Comparison of ENCODE assay signal across 1 cellular context in genomic region chr1:84620720-84621313, GRCh38.
A peak's percentile ranks its signal among the peaks of the same experiment; 100 is the strongest.
TF ChIP-seq lines count a peak whose summit lies in the region.

No MANE protein-coding gene starts in this region.

TF ChIP-seq in HepG2, 621 proteins besides CTCF, POLR2A, EP300 and RAD21 (continued from another document and continues in another):
- TF ChIP-seq KMT2B (CRISPR knock-in tag; IDR thresholded peaks at IDR 0.05) = 0 out of 2 replicates have a peak, but pooled peaks have one; percentile 29
- TF ChIP-seq SP4 (CRISPR knock-in tag; IDR thresholded peaks at IDR 0.05) = peak; percentile 60; the same call in 1 of the 2 replicates
- TF ChIP-seq, protein P1, sequence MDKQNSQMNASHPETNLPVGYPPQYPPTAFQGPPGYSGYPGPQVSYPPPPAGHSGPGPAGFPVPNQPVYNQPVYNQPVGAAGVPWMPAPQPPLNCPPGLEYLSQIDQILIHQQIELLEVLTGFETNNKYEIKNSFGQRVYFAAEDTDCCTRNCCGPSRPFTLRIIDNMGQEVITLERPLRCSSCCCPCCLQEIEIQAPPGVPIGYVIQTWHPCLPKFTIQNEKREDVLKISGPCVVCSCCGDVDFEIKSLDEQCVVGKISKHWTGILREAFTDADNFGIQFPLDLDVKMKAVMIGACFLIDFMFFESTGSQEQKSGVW (CRISPR knock-in tag; IDR thresholded peaks at IDR 0.05; ENCODE audit: borderline replicate concordance) = no peak
- TF ChIP-seq, protein P2, sequence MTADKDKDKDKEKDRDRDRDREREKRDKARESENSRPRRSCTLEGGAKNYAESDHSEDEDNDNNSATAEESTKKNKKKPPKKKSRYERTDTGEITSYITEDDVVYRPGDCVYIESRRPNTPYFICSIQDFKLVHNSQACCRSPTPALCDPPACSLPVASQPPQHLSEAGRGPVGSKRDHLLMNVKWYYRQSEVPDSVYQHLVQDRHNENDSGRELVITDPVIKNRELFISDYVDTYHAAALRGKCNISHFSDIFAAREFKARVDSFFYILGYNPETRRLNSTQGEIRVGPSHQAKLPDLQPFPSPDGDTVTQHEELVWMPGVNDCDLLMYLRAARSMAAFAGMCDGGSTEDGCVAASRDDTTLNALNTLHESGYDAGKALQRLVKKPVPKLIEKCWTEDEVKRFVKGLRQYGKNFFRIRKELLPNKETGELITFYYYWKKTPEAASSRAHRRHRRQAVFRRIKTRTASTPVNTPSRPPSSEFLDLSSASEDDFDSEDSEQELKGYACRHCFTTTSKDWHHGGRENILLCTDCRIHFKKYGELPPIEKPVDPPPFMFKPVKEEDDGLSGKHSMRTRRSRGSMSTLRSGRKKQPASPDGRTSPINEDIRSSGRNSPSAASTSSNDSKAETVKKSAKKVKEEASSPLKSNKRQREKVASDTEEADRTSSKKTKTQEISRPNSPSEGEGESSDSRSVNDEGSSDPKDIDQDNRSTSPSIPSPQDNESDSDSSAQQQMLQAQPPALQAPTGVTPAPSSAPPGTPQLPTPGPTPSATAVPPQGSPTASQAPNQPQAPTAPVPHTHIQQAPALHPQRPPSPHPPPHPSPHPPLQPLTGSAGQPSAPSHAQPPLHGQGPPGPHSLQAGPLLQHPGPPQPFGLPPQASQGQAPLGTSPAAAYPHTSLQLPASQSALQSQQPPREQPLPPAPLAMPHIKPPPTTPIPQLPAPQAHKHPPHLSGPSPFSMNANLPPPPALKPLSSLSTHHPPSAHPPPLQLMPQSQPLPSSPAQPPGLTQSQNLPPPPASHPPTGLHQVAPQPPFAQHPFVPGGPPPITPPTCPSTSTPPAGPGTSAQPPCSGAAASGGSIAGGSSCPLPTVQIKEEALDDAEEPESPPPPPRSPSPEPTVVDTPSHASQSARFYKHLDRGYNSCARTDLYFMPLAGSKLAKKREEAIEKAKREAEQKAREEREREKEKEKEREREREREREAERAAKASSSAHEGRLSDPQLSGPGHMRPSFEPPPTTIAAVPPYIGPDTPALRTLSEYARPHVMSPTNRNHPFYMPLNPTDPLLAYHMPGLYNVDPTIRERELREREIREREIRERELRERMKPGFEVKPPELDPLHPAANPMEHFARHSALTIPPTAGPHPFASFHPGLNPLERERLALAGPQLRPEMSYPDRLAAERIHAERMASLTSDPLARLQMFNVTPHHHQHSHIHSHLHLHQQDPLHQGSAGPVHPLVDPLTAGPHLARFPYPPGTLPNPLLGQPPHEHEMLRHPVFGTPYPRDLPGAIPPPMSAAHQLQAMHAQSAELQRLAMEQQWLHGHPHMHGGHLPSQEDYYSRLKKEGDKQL (CRISPR knock-in tag; IDR thresholded peaks at IDR 0.05; ENCODE audit: low read depth) = no peak
- peak; percentile 67; the same call in 1 of the 2 replicates for TF ChIP-seq KDM5B (CRISPR knock-in tag; IDR thresholded peaks at IDR 0.05; ENCODE audit: borderline replicate concordance)
- TF ChIP-seq NPAS2 (CRISPR knock-in tag; IDR thresholded peaks at IDR 0.05; ENCODE audit: borderline replicate concordance) = no peak
- TF ChIP-seq, protein P3, sequence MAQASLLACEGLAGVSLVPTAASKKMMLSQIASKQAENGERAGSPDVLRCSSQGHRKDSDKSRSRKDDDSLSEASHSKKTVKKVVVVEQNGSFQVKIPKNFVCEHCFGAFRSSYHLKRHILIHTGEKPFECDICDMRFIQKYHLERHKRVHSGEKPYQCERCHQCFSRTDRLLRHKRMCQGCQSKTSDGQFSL (CRISPR knock-in tag; IDR thresholded peaks at IDR 0.05) = no peak
- TF ChIP-seq ZNF460 (CRISPR knock-in tag; IDR thresholded peaks at IDR 0.05; ENCODE audit: borderline replicate concordance) = no peak
- peak; percentile 69 for TF ChIP-seq BORCS8-MEF2B (CRISPR knock-in tag; IDR thresholded peaks at IDR 0.05)
- TF ChIP-seq SPEN (CRISPR knock-in tag; IDR thresholded peaks at IDR 0.05; ENCODE audit: low read depth) = peak; percentile 58
- TF ChIP-seq YEATS2 (CRISPR knock-in tag; IDR thresholded peaks at IDR 0.05; ENCODE audit: borderline replicate concordance) = peak; percentile 47; the same call in 1 of the 2 replicates
- TF ChIP-seq, protein P4, sequence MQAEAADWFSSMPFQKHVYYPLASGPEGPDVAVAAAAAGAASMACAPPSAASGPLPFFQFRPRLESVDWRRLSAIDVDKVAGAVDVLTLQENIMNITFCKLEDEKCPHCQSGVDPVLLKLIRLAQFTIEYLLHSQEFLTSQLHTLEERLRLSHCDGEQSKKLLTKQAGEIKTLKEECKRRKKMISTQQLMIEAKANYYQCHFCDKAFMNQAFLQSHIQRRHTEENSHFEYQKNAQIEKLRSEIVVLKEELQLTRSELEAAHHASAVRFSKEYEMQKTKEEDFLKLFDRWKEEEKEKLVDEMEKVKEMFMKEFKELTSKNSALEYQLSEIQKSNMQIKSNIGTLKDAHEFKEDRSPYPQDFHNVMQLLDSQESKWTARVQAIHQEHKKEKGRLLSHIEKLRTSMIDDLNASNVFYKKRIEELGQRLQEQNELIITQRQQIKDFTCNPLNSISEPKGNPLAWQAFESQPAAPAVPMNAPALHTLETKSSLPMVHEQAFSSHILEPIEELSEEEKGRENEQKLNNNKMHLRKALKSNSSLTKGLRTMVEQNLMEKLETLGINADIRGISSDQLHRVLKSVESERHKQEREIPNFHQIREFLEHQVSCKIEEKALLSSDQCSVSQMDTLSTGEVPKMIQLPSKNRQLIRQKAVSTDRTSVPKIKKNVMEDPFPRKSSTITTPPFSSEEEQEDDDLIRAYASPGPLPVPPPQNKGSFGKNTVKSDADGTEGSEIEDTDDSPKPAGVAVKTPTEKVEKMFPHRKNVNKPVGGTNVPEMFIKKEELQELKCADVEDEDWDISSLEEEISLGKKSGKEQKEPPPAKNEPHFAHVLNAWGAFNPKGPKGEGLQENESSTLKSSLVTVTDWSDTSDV (CRISPR knock-in tag; IDR thresholded peaks at IDR 0.05) = no peak
- TF ChIP-seq, protein P5, sequence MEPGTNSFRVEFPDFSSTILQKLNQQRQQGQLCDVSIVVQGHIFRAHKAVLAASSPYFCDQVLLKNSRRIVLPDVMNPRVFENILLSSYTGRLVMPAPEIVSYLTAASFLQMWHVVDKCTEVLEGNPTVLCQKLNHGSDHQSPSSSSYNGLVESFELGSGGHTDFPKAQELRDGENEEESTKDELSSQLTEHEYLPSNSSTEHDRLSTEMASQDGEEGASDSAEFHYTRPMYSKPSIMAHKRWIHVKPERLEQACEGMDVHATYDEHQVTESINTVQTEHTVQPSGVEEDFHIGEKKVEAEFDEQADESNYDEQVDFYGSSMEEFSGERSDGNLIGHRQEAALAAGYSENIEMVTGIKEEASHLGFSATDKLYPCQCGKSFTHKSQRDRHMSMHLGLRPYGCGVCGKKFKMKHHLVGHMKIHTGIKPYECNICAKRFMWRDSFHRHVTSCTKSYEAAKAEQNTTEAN (CRISPR knock-in tag; conservative IDR thresholded peaks at IDR 0.05) = no peak
- TF ChIP-seq ZNF350 (CRISPR knock-in tag; IDR thresholded peaks at IDR 0.05; ENCODE audit: borderline replicate concordance, low read depth) = no peak
- no peak for TF ChIP-seq SNAI1 (CRISPR knock-in tag; IDR thresholded peaks at IDR 0.05; ENCODE audit: borderline replicate concordance)
- TF ChIP-seq ZNF343 (CRISPR knock-in tag; IDR thresholded peaks at IDR 0.05) = 0 out of 2 replicates have a peak, but pooled peaks have one; percentile 18
- TF ChIP-seq HDAC2 (CRISPR knock-in tag; IDR thresholded peaks at IDR 0.05) = 0 out of 2 replicates have a peak, but pooled peaks have one; percentile 22
- TF ChIP-seq, protein P6, sequence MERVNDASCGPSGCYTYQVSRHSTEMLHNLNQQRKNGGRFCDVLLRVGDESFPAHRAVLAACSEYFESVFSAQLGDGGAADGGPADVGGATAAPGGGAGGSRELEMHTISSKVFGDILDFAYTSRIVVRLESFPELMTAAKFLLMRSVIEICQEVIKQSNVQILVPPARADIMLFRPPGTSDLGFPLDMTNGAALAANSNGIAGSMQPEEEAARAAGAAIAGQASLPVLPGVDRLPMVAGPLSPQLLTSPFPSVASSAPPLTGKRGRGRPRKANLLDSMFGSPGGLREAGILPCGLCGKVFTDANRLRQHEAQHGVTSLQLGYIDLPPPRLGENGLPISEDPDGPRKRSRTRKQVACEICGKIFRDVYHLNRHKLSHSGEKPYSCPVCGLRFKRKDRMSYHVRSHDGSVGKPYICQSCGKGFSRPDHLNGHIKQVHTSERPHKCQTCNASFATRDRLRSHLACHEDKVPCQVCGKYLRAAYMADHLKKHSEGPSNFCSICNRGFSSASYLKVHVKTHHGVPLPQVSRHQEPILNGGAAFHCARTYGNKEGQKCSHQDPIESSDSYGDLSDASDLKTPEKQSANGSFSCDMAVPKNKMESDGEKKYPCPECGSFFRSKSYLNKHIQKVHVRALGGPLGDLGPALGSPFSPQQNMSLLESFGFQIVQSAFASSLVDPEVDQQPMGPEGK (CRISPR knock-in tag; IDR thresholded peaks at IDR 0.05) = peak; percentile 94
- TF ChIP-seq, protein P7, sequence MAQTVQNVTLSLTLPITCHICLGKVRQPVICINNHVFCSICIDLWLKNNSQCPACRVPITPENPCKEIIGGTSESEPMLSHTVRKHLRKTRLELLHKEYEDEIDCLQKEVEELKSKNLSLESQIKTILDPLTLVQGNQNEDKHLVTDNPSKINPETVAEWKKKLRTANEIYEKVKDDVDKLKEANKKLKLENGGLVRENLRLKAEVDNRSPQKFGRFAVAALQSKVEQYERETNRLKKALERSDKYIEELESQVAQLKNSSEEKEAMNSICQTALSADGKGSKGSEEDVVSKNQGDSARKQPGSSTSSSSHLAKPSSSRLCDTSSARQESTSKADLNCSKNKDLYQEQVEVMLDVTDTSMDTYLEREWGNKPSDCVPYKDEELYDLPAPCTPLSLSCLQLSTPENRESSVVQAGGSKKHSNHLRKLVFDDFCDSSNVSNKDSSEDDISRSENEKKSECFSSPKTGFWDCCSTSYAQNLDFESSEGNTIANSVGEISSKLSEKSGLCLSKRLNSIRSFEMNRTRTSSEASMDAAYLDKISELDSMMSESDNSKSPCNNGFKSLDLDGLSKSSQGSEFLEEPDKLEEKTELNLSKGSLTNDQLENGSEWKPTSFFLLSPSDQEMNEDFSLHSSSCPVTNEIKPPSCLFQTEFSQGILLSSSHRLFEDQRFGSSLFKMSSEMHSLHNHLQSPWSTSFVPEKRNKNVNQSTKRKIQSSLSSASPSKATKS (CRISPR knock-in tag; IDR thresholded peaks at IDR 0.05) = no peak; the same call in 1 of the 2 replicates
- TF ChIP-seq ZBTB7B (CRISPR knock-in tag; IDR thresholded peaks at IDR 0.05) = peak; percentile 68
- TF ChIP-seq, protein P8, sequence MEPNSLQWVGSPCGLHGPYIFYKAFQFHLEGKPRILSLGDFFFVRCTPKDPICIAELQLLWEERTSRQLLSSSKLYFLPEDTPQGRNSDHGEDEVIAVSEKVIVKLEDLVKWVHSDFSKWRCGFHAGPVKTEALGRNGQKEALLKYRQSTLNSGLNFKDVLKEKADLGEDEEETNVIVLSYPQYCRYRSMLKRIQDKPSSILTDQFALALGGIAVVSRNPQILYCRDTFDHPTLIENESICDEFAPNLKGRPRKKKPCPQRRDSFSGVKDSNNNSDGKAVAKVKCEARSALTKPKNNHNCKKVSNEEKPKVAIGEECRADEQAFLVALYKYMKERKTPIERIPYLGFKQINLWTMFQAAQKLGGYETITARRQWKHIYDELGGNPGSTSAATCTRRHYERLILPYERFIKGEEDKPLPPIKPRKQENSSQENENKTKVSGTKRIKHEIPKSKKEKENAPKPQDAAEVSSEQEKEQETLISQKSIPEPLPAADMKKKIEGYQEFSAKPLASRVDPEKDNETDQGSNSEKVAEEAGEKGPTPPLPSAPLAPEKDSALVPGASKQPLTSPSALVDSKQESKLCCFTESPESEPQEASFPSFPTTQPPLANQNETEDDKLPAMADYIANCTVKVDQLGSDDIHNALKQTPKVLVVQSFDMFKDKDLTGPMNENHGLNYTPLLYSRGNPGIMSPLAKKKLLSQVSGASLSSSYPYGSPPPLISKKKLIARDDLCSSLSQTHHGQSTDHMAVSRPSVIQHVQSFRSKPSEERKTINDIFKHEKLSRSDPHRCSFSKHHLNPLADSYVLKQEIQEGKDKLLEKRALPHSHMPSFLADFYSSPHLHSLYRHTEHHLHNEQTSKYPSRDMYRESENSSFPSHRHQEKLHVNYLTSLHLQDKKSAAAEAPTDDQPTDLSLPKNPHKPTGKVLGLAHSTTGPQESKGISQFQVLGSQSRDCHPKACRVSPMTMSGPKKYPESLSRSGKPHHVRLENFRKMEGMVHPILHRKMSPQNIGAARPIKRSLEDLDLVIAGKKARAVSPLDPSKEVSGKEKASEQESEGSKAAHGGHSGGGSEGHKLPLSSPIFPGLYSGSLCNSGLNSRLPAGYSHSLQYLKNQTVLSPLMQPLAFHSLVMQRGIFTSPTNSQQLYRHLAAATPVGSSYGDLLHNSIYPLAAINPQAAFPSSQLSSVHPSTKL (CRISPR knock-in tag; IDR thresholded peaks at IDR 0.05) = peak; percentile 51; the same call in 1 of the 2 replicates
- TF ChIP-seq IKZF1 (IDR thresholded peaks at IDR 0.05) = no peak
- TF ChIP-seq ZNF329 (CRISPR knock-in tag; IDR thresholded peaks at IDR 0.05; ENCODE audit: low read depth) = 0 out of 2 replicates have a peak, but pooled peaks have one; percentile 6
- TF ChIP-seq PHF21A (CRISPR knock-in tag; IDR thresholded peaks at IDR 0.05) = 0 out of 2 replicates have a peak, but pooled peaks have one; percentile 39
- 0 out of 2 replicates have a peak, but pooled peaks have one; percentile 37 for TF ChIP-seq ZNF33B (CRISPR knock-in tag; IDR thresholded peaks at IDR 0.05)
- 0 out of 2 replicates have a peak, but pooled peaks have one; percentile 55 for TF ChIP-seq SNAPC2 (CRISPR knock-in tag; IDR thresholded peaks at IDR 0.05)
- TF ChIP-seq DNMT1 (CRISPR knock-in tag; IDR thresholded peaks at IDR 0.05) = 0 out of 2 replicates have a peak, but pooled peaks have one; percentile 55
- no peak for TF ChIP-seq ZNF691 (CRISPR knock-in tag; IDR thresholded peaks at IDR 0.05; ENCODE audit: borderline replicate concordance, low read depth)
- 0 out of 2 replicates have a peak, but pooled peaks have one; percentile 17 for TF ChIP-seq ZNF124 (CRISPR knock-in tag; IDR thresholded peaks at IDR 0.05)
- peak; percentile 9; the same call in 1 of the 2 replicates for TF ChIP-seq ADNP (CRISPR knock-in tag; IDR thresholded peaks at IDR 0.05)
- TF ChIP-seq, protein P9, sequence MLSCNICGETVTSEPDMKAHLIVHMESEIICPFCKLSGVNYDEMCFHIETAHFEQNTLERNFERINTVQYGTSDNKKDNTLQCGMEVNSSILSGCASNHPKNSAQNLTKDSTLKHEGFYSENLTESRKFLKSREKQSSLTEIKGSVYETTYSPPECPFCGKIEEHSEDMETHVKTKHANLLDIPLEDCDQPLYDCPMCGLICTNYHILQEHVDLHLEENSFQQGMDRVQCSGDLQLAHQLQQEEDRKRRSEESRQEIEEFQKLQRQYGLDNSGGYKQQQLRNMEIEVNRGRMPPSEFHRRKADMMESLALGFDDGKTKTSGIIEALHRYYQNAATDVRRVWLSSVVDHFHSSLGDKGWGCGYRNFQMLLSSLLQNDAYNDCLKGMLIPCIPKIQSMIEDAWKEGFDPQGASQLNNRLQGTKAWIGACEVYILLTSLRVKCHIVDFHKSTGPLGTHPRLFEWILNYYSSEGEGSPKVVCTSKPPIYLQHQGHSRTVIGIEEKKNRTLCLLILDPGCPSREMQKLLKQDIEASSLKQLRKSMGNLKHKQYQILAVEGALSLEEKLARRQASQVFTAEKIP (CRISPR knock-in tag; IDR thresholded peaks at IDR 0.05; ENCODE audit: borderline replicate concordance) = no peak
- 0 out of 4 replicates have a peak, but pooled peaks of 1 of the 2 experiments have one; percentile 29 for TF ChIP-seq KLF16 (CRISPR knock-in tag; IDR thresholded peaks at IDR 0.05)
